Comparison of ENCODE assay signal across 8 cellular contexts in the genomic region with DNA sequence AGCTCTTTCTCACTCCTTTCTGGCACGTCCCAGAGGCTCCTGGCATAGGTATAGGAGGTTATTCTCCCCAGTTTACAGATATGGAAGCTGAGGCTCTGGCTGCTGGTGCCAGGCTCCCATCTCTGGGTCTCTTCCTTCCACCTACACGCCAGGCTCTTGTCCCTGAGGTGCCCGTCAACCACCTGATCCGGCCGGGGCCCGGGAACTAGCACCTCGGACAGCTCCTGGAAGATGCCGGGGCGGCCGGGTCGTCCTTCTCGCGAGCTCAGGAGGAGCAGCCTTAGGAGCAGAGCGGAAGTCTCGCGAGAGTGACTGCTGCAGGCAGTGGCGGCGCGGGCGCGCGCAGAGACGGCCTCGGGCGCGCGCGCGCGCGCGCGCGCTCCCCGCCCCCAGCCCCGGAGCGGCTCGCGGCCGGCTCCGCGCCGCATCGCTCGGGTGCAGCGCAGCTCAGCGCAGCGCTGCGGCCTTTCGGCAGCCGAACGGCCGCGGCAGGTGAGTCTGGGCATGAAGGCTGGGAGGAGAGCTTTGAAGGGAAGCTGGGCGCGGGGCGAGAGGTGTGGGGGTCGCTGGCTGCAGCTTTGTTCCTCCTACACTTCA. TPM values are rescaled to one million over a fixed set of nuclear protein-coding genes. Genes with fewer than 3 reads are reported as not detected.
DNase-seq lines count a peak whose midpoint lies in the region; ATAC-seq and TF ChIP-seq lines count a peak whose summit lies in the region.

A gene with protein sequence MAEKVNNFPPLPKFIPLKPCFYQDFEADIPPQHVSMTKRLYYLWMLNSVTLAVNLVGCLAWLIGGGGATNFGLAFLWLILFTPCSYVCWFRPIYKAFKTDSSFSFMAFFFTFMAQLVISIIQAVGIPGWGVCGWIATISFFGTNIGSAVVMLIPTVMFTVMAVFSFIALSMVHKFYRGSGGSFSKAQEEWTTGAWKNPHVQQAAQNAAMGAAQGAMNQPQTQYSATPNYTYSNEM (plus strand): TSS at position 382 of the 597 bp plus-strand sequence. CDS start 16,277 bp downstream, outside the sequence.

- peak within 1 kb of the TSS; percentile 61 for H3K9ac ChIP-seq in iPS-15b (ENCODE audit: low read depth, low read length)

- no peaks in the 10 kb centered on the region for H3K9me3 ChIP-seq in iPS-15b (ENCODE audit: control insufficient read depth, insufficient read depth, low read length)
- no peaks in the 10 kb centered on the region for H3K9me3 ChIP-seq in sigmoid colon

- peak; percentile 29 for DNase-seq in GM04503 (ENCODE audit: low read depth)
- DNase-seq in NCI-H2171 (lab: John Stamatoyannopoulos, UW), result peak; percentile 98
- DNase-seq in T47D (ENCODE audit: low read depth in 1 of 2, low spot score in 1 of 2), result peak; percentile 97
- peak; percentile 96 for DNase-seq in sigmoid colon

- H3K4me3 ChIP-seq in iPS-15b (ENCODE audit: low read depth, low read length) (peak within 1 kb of the TSS; percentile 82), sigmoid colon (peak within 1 kb of the TSS; percentile 45 to 60 (median 51))

- peaks cover 9% of the 10 kb centered on the region for H3K27me3 ChIP-seq in iPS-15b (ENCODE audit: control insufficient read depth, insufficient read depth, low read length)
- peaks cover 10 to 46% (median 33%) of the 10 kb centered on the region in 3 donors for H3K27me3 ChIP-seq in sigmoid colon

- intact Hi-C loops in sigmoid colon (cut with DNase I), result no loop called here

- WGBS in sigmoid colon, 2 donors, result 1% methylated on average over 58 of the region's 58 CpGs

- H3K36me3 ChIP-seq in iPS-15b (ENCODE audit: control insufficient read depth, insufficient read depth, low read length) (peaks cover 6% of the 10 kb centered on the region), sigmoid colon (no peaks in the 10 kb centered on the region)

- TF ChIP-seq CTCF in VCaP (conservative IDR thresholded peaks at IDR 0.05) (no peak), sigmoid colon (IDR thresholded peaks at IDR 0.05) (no peak)

- H3K4me1 ChIP-seq in iPS-15b (ENCODE audit: control insufficient read depth, insufficient read depth, low read length) (peaks cover 7% of the 10 kb centered on the region), sigmoid colon (peaks cover 0 to 13% (median 8%) of the 10 kb centered on the region in 4 donors)

- no peak for TF ChIP-seq POLR2A in sigmoid colon (IDR thresholded peaks at IDR 0.05)

- H3K27ac ChIP-seq in VCaP, result peak within 1 kb of the TSS; percentile 98
- H3K27ac ChIP-seq in sigmoid colon, result no peak within 1 kb of the TSS

- no peak for TF ChIP-seq EP300 in sigmoid colon (IDR thresholded peaks at IDR 0.05)

- peak; percentile 51 for ATAC-seq in HG03045 (IDR thresholded peaks at IDR 0.05; ENCODE audit: unreplicated experiment)
- ATAC-seq in GM21576 (IDR thresholded peaks at IDR 0.05; ENCODE audit: unreplicated experiment), result no peak

- in situ Hi-C loops in T47D (cut with HindIII; ENCODE audit: low pct_unique_long_range_greater_than_20kb, low sequenced_read_pairs), result no loop called here

RNA-seq across cellular contexts. Expression of the gene that starts here (rescaled TPM):
- 1 to 10 TPM; 1.3 to 4.6 (median 2.9) TPM for total RNA-seq in sigmoid colon
- 10 to 100 TPM in 2 of 3 donors, 1 to 10 TPM in 1; 2.4 to 26.5 (median 18.3) TPM for polyA plus RNA-seq in sigmoid colon

Comparison
In these comparisons a context has a peak if more than half of its experiments do, and no peak if none do; other contexts are left out.
1. DNase-seq: peak in every context shown above with its lines; median percentile 98 in NCI-H2171; 97 in T47D; 96 in sigmoid colon; 29 in GM04503.